In genomic region chr1:36531833-36532232, GRCh38 we compare ENCODE assay signal across 26 cellular contexts. TPM values are rescaled to one million over a fixed set of nuclear protein-coding genes. Genes with fewer than 3 reads are reported as not detected.
DNase-seq lines count a peak whose midpoint lies in the region; ATAC-seq and TF ChIP-seq lines count a peak whose summit lies in the region.
"Had no signal": no experiment of that assay in that cellular context is flagged by ENCODE, and none has a peak within 500 bp of the region (broad histone marks: within the 10 kb centered on the region; RNA-seq: fewer than 3 reads in every experiment).

No MANE protein-coding gene starts in this region.

- no peaks in the 10 kb centered on the region for H3K36me3 ChIP-seq in HEK293 (ENCODE audit: control insufficient read depth in 2 of 2, insufficient read depth in 1 of 2, low read length in 2 of 2)
- H3K36me3 ChIP-seq: BE2C; BLaER1 treated with 17β-estradiol and CSF1 and Interleukin-3, amounts not matched to agents 10 nM and 100 nM had no signal

- H3K36me3 Mint-ChIP-seq in osteocyte (ENCODE audit: unreplicated experiment): no peaks in the 10 kb centered on the region
- H3K36me3 Mint-ChIP-seq: CD14-positive monocyte; CD8-positive, alpha-beta memory T cell had no signal

- peak; percentile 19 for DNase-seq in activated effector memory CD4-positive, alpha-beta T cell treated with anti-CD3 and anti-CD28 coated beads, Interleukin-2, amount 50 U/mL, for 16 hours
- DNase-seq in activated effector memory CD4-positive, alpha-beta T cell treated with Interleukin-2 at 50 U/mL for 16 hours: no peak
- DNase-seq in ecto neural progenitor cell (ENCODE audit: low spot score): peak; percentile 6
- DNase-seq in osteocyte (ENCODE audit: extremely low spot score, unreplicated experiment): peak; percentile 15
- DNase-seq: 8988T; ACHN; AML-193; BE2C; CD4-positive, alpha-beta T cell; CD8-positive, alpha-beta memory T cell; DMS 273 treated with DMSO at 0.1 percent for 48 hours; DMS79; EL; GDM1; H9; HFFc6 had no signal

- CTCF ChIA-PET in HEK293 (lab: Yijun Ruan, JAX): interaction anchor here (1.0 to 3.3 kb wide), 3 partner anchors 11 to 16 kb away, joined by 3 to 26 read pairs (median 3); no protein-coding TSS in a partner anchor

- H3K4me3 Mint-ChIP-seq in osteocyte (ENCODE audit: unreplicated experiment): no peak overlapping the region
- H3K4me3 Mint-ChIP-seq: CD14-positive monocyte; CD4-positive, alpha-beta T cell; CD8-positive, alpha-beta memory T cell; GM23338; H9; HFFc6 had no signal

- no peaks in the 10 kb centered on the region for H3K9me3 Mint-ChIP-seq in osteocyte (ENCODE audit: unreplicated experiment)
- H3K9me3 Mint-ChIP-seq: CD4-positive, alpha-beta T cell; GM23338; HFFc6 had no signal

- no peak overlapping the region for H3K27ac ChIP-seq in HEK293 (ENCODE audit: extremely low read depth, low read depth, low read length)
- H3K27ac ChIP-seq: A549; BLaER1 treated with 17β-estradiol and CSF1 and Interleukin-3, amounts not matched to agents 10 nM and 100 nM had no signal

- no peaks in the 10 kb centered on the region for H3K9me3 ChIP-seq in HEK293 (ENCODE audit: control insufficient read depth, insufficient read depth, low read depth, low read length)
- H3K9me3 ChIP-seq: A549, BE2C had no signal

- POLR2A ChIA-PET in HEK293 (lab: Yijun Ruan, JAX): no interaction called here

- H3K27ac Mint-ChIP-seq in osteocyte (ENCODE audit: unreplicated experiment): no peak overlapping the region
- H3K27ac Mint-ChIP-seq: CD14-positive monocyte; CD4-positive, alpha-beta T cell; CD8-positive, alpha-beta memory T cell; GM23338; H9; HFFc6 had no signal

- no peak for TF ChIP-seq CTCF in HEK293 (tag by site-specific recombination; IDR thresholded peaks at IDR 0.05)
- TF ChIP-seq CTCF in osteocyte (IDR thresholded peaks at IDR 0.05): no peak

- H3K27me3 Mint-ChIP-seq in osteocyte (ENCODE audit: unreplicated experiment): peaks cover 14% of the 10 kb centered on the region

- no peak for ATAC-seq in HG02870 (IDR thresholded peaks at IDR 0.05; ENCODE audit: unreplicated experiment)
- ATAC-seq in HG03354 (IDR thresholded peaks at IDR 0.05; ENCODE audit: poor library complexity, severe bottlenecking, unreplicated experiment): no peak
- ATAC-seq: A549, GM12878, GM23338, HCT116 had no signal

- H3K4me3 ChIP-seq in HEK293 (ENCODE audit: low read depth, low read length): no peak overlapping the region
- H3K4me3 ChIP-seq: A549; BLaER1 treated with 17β-estradiol and CSF1 and Interleukin-3, amounts not matched to agents 10 nM and 100 nM; GM12878; GM23338 had no signal

- H3K4me1 ChIP-seq in HEK293 (ENCODE audit: control insufficient read depth, insufficient read depth, low read length): no peaks in the 10 kb centered on the region
- H3K4me1 ChIP-seq: A549, BE2C had no signal

- no peaks in the 10 kb centered on the region for H3K4me1 Mint-ChIP-seq in osteocyte (ENCODE audit: unreplicated experiment)
- H3K4me1 Mint-ChIP-seq: CD14-positive monocyte; CD8-positive, alpha-beta memory T cell had no signal

TF ChIP-seq in HEK293, 187 proteins besides CTCF, POLR2A, EP300 and RAD21:
- TF ChIP-seq ZNF10 (tag by site-specific recombination; IDR thresholded peaks at IDR 0.05) (peak; percentile 98), ZNF624 (tag by site-specific recombination; IDR thresholded peaks at IDR 0.05) (no peak)

RNA-seq across cellular contexts. Expression of gene CSF3R, which starts 49.1 kb away (rescaled TPM):
- total RNA-seq in osteocyte: not detected in 2 replicates
- total RNA-seq: GM23338, H4, H9, HFFc6 had no signal
